Comparison of ENCODE assay signal across 20 cellular contexts in the genomic region with DNA sequence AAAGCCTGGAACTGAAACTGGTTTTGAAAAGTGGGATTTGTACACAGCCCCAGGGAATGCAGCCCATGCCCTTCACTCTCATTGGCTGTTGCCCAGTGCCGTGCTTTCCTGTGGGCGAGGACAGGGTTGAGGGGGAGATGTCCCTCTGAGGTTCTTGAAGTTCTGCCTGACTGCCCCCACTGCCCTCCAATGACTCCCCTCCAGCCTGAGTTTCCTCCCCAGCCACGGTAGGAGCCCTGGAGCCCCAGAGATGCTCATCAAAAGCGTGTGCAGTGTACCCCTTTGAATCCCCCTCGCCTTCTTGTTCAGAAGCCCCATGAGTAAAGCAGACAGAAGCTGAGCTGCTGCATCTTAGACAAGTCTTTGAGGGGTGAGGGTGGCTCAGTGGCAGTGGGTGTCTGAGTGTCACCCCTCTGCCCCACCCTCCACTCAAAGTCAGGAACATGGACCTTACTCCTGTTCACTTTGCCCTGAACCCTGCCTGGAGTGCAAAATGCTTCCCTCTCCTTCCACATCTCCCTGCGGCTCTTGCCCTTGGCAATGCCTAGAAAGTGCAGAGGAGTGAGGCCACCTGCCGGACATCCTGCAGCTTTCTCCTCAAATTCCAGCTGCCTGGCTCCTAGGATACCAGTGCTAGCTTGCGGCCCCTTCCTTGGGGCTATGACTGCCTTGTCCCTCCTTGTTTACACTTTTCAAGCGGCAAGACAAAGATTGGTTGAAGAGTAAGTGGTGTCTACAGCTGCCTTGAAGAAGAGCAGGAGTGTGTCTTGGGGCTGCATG. TPM values are rescaled to one million over a fixed set of nuclear protein-coding genes. Genes with fewer than 3 reads are reported as not detected.
DNase-seq lines count a peak whose midpoint lies in the region; ATAC-seq and TF ChIP-seq lines count a peak whose summit lies in the region.
"Had no signal": no experiment of that assay in that cellular context is flagged by ENCODE, and none has a peak within 500 bp of the region (broad histone marks: within the 10 kb centered on the region; RNA-seq: fewer than 3 reads in every experiment).

No MANE protein-coding gene starts in this region.

- no peaks in the 10 kb centered on the region for H3K27me3 ChIP-seq in GM23338 (ENCODE audit: insufficient read depth)
- H3K27me3 ChIP-seq in PC-3 (ENCODE audit: low read length), result peaks cover 15% of the 10 kb centered on the region; the same call in 1 of the 2 replicates
- H3K27me3 ChIP-seq in MM.1S (replicated peaks; ENCODE audit: insufficient read depth, low read length), result peaks cover 67% of the 10 kb centered on the region
- H3K27me3 ChIP-seq: pancreas, tibial nerve had no signal

- H3K9me3 Mint-ChIP-seq in GM23338 (peaks cover 9% of the 10 kb centered on the region), osteocyte (ENCODE audit: unreplicated experiment) (no peaks in the 10 kb centered on the region)
- H3K9me3 Mint-ChIP-seq: immature natural killer cell had no signal

- no peaks in the 10 kb centered on the region for H4K20me1 ChIP-seq in GM23338 (replicated peaks; ENCODE audit: insufficient read depth)
- H4K20me1 ChIP-seq in PC-3 (ENCODE audit: low read length), result no peaks in the 10 kb centered on the region
- no peaks in the 10 kb centered on the region for H4K20me1 ChIP-seq in MM.1S (ENCODE audit: insufficient read depth, low read length)

- TF ChIP-seq CTCF in GM23338 (conservative IDR thresholded peaks at IDR 0.05; ENCODE audit: low read depth in 2 of 2) (peak; percentile 21 to 46; a peak in 3 of 4 replicates), PC-3 (conservative IDR thresholded peaks at IDR 0.05; ENCODE audit: low read depth, low read length) (peak; percentile 77), epithelial cell of proximal tubule (conservative IDR thresholded peaks at IDR 0.05; ENCODE audit: low read depth, low read length) (peak; percentile 53), osteocyte (IDR thresholded peaks at IDR 0.05) (peak; percentile 16), MM.1S (IDR thresholded peaks at IDR 0.05; ENCODE audit: low read length) (no peak)

- H3K4me2 ChIP-seq in GM23338, result no peak overlapping the region
- no peak overlapping the region for H3K4me2 ChIP-seq in PC-3 (ENCODE audit: low read length)
- H3K4me2 ChIP-seq in MM.1S (ENCODE audit: low read depth, low read length), result no peak overlapping the region
- H3K4me2 ChIP-seq: KMS-11 had no signal

- no peak overlapping the region for H3K27ac Mint-ChIP-seq in GM23338
- H3K27ac Mint-ChIP-seq in osteocyte (ENCODE audit: unreplicated experiment), result no peak overlapping the region
- H3K27ac Mint-ChIP-seq: activated CD4-positive, alpha-beta T cell treated with anti-CD3 and anti-CD28 coated beads for 36 hours; immature natural killer cell had no signal

- no peaks in the 10 kb centered on the region for H3K79me2 ChIP-seq in GM23338 (replicated peaks; ENCODE audit: insufficient read depth)
- H3K79me2 ChIP-seq in PC-3 (ENCODE audit: low read length), result no peaks in the 10 kb centered on the region
- H3K79me2 ChIP-seq in MM.1S (ENCODE audit: low read length), result no peaks in the 10 kb centered on the region

- POLR2A ChIA-PET in PC-3 (lab: Charles Lee; ENCODE audit: unreplicated experiment), result no interaction called here

- H3K4me3 ChIP-seq in GM23338 (no peak overlapping the region), PC-3 (ENCODE audit: low read length) (no peak overlapping the region), epithelial cell of proximal tubule (ENCODE audit: low read depth, low read length) (no peak overlapping the region), MM.1S (ENCODE audit: low read length) (no peak overlapping the region)
- H3K4me3 ChIP-seq: lung, pancreas, tibial nerve had no signal

- H3K9me2 ChIP-seq in GM23338 (ENCODE audit: insufficient read depth), result no peaks in the 10 kb centered on the region
- no peaks in the 10 kb centered on the region for H3K9me2 ChIP-seq in PC-3 (replicated peaks; ENCODE audit: low read length)
- H3K9me2 ChIP-seq in MM.1S (replicated peaks; ENCODE audit: insufficient read depth, low read length), result no peaks in the 10 kb centered on the region

- H3K27me3 Mint-ChIP-seq in GM23338 (ENCODE audit: insufficient read depth, low read depth, poor library complexity), result peaks cover 9% of the 10 kb centered on the region
- no peaks in the 10 kb centered on the region for H3K27me3 Mint-ChIP-seq in osteocyte (ENCODE audit: unreplicated experiment)
- H3K27me3 Mint-ChIP-seq: activated CD4-positive, alpha-beta T cell treated with anti-CD3 and anti-CD28 coated beads for 36 hours had no signal

- no peak overlapping the region for H2AFZ ChIP-seq in GM23338
- H2AFZ ChIP-seq in PC-3 (ENCODE audit: low read length), result no peak overlapping the region
- H2AFZ ChIP-seq in MM.1S (ENCODE audit: low read length), result no peak overlapping the region

- H3K4me1 Mint-ChIP-seq in GM23338 (peaks cover 33% of the 10 kb centered on the region), osteocyte (ENCODE audit: unreplicated experiment) (peaks cover 28% of the 10 kb centered on the region)

- H3K9me3 ChIP-seq in PC-3 (ENCODE audit: low read length) (no peaks in the 10 kb centered on the region), MM.1S (replicated peaks; ENCODE audit: insufficient read depth, low read length) (no peaks in the 10 kb centered on the region)
- H3K9me3 ChIP-seq: pancreas, tibial nerve had no signal

- ATAC-seq in GM23338 (peak; percentile 59), PC-3 (peak; percentile 74), HG03521 (IDR thresholded peaks at IDR 0.05; ENCODE audit: unreplicated experiment) (no peak)
- ATAC-seq: activated CD4-positive, alpha-beta T cell treated with anti-CD3 and anti-CD28 coated beads for 36 hours; Panc1; pancreas had no signal

- intact Hi-C loops in PC-3 (cut with micrococcal nuclease), result no loop called here

- H3K4me3 Mint-ChIP-seq in GM23338 (no peak overlapping the region), osteocyte (ENCODE audit: unreplicated experiment) (no peak overlapping the region)
- H3K4me3 Mint-ChIP-seq: activated CD4-positive, alpha-beta T cell treated with anti-CD3 and anti-CD28 coated beads for 36 hours had no signal

- H3K4me1 ChIP-seq in GM23338 (ENCODE audit: insufficient read depth) (peaks cover 5% of the 10 kb centered on the region), PC-3 (ENCODE audit: insufficient read depth, low read length) (no peaks in the 10 kb centered on the region), MM.1S (ENCODE audit: low read length) (no peaks in the 10 kb centered on the region)
- H3K4me1 ChIP-seq: pancreas, tibial nerve had no signal

- H3K9ac ChIP-seq in PC-3 (ENCODE audit: low read length), result no peak overlapping the region
- H3K9ac ChIP-seq in MM.1S (ENCODE audit: low read length), result no peak overlapping the region
- H3K9ac ChIP-seq: KMS-11 had no signal

- H3K36me3 Mint-ChIP-seq in GM23338 (ENCODE audit: low read depth), result no peaks in the 10 kb centered on the region
- H3K36me3 Mint-ChIP-seq in osteocyte (ENCODE audit: unreplicated experiment), result no peaks in the 10 kb centered on the region
- H3K36me3 Mint-ChIP-seq: immature natural killer cell had no signal

- H3K36me3 ChIP-seq in GM23338 (ENCODE audit: insufficient read depth) (no peaks in the 10 kb centered on the region), PC-3 (ENCODE audit: low read depth, low read length) (no peaks in the 10 kb centered on the region), MM.1S (replicated peaks; ENCODE audit: insufficient read depth, low read length) (no peaks in the 10 kb centered on the region)
- H3K36me3 ChIP-seq: pancreas, tibial nerve had no signal

- no peak overlapping the region for H3K27ac ChIP-seq in GM23338 (ENCODE audit: low read depth)
- H3K27ac ChIP-seq in PC-3 (ENCODE audit: low read length), result no peak overlapping the region
- H3K27ac ChIP-seq in MM.1S (ENCODE audit: low read length), result no peak overlapping the region
- H3K27ac ChIP-seq: KMS-11, pancreas, tibial nerve had no signal

- no TSS peak for BruUV-seq in PC-3 (replicated peaks; lab: Mats Ljungman, UMichigan)

- H3F3A ChIP-seq in GM23338 (replicated peaks; ENCODE audit: low read depth) (no peaks in the 10 kb centered on the region), PC-3 (ENCODE audit: low read length, unreplicated experiment) (no peaks in the 10 kb centered on the region), MM.1S (ENCODE audit: insufficient read depth, low read length) (no peaks in the 10 kb centered on the region)

- CTCF ChIA-PET in PC-3 (lab: Charles Lee), result interaction anchor here (0.7 to 1.2 kb wide), 2 partner anchors 69 to 135 kb away, joined by 3 to 5 read pairs; no protein-coding TSS in a partner anchor

- DNase-seq in GM23338 (ENCODE audit: low spot score), result peak; percentile 48
- DNase-seq in PC-3, result peak; percentile 64
- no peak for DNase-seq in epithelial cell of proximal tubule (ENCODE audit: low read depth)
- no peak for DNase-seq in osteocyte (ENCODE audit: extremely low spot score, unreplicated experiment)
- no peak for DNase-seq in MM.1S
- no peak for DNase-seq in SHP77 treated with DMSO at 0.1 percent for 48 hours (lab: John Stamatoyannopoulos, UW)
- DNase-seq in C1 segment of cervical spinal cord (lab: John Stamatoyannopoulos, UW), result no peak
- DNase-seq: activated CD4-positive, alpha-beta T cell treated with anti-CD3 and anti-CD28 coated beads for 36 hours; amygdala; effector memory CD4-positive, alpha-beta T cell; immature natural killer cell; NCI-H1417; stimulated activated naive CD8-positive, alpha-beta T cell treated with anti-CD3 and anti-CD28 coated beads, Interleukin-15, Interleukin-2, amounts not matched to agents 100 U/mL and 50 U/mL, for 24 hours had no signal

TF ChIP-seq in GM23338, 12 proteins besides CTCF, POLR2A, EP300 and RAD21 (continues in another document):
- no peak for TF ChIP-seq NANOG (IDR thresholded peaks at IDR 0.05; ENCODE audit: borderline replicate concordance)
- no peak for TF ChIP-seq EZH2 (IDR thresholded peaks at IDR 0.05; ENCODE audit: low read depth, unreplicated experiment)

RNA-seq across cellular contexts. Expression of a gene that starts 19.9 kb away (rescaled TPM):
- 6.7 and 8.7 TPM in 2 replicates for total RNA-seq in GM23338 (2014; rRNA removed; shearing (Covaris generic))
- 28.3 and 30.6 TPM in 2 replicates for polyA plus RNA-seq in GM23338 (2016; fragmentation: Nextera tagmentation; extraction: Ambion mirVana)
- total RNA-seq in PC-3 (2014; rRNA removed) (37.5 and 45.4 TPM in 2 replicates), epithelial cell of proximal tubule (4.2 and 6.7 TPM in 2 replicates), osteocyte (3.4 TPM in 2 replicates)
- total RNA-seq: myocyte had no signal

Comparison
In these comparisons a context has a peak if more than half of its experiments do, and no peak if none do; other contexts are left out.
1. DNase-seq: peak in GM23338 (single experiment) and PC-3 (single experiment); none in epithelial cell of proximal tubule (single experiment), osteocyte (single experiment), MM.1S (single experiment), SHP77 treated with DMSO at 0.1 percent for 48 hours (single experiment) and C1 segment of cervical spinal cord (0 of 14).